In genomic region chr1:54052934-54053744, GRCh38 we compare ENCODE assay signal across 8 cellular contexts. TPM values are rescaled to one million over a fixed set of nuclear protein-coding genes. Genes with fewer than 3 reads are reported as not detected.
DNase-seq lines count a peak whose midpoint lies in the region; ATAC-seq and TF ChIP-seq lines count a peak whose summit lies in the region.

TSS of gene TCEANC2 (plus strand) at chr1:54053608. CDS start at chr1:54054423, 815 bp downstream.
TSS of gene TMEM59 (minus strand) at chr1:54053204. CDS start at chr1:54053188, 16 bp downstream.

- H3K27ac ChIP-seq in BLaER1 (peak within 1 kb of the TSS; percentile 85), colonic mucosa (peak within 1 kb of the TSS; percentile 96)

- H3K4me1 ChIP-seq in BLaER1, result peaks cover 33% of the 10 kb centered on the region
- H3K4me1 ChIP-seq in colonic mucosa, result peaks cover 19% of the 10 kb centered on the region

- intact Hi-C loops in colonic mucosa (cut with DNase I), result no loop called here
- intact Hi-C loops in left colon (cut with DNase I, micrococcal nuclease), result no loop called here

- H3K4me3 ChIP-seq in BLaER1 (peak within 1 kb of the TSS; percentile 89), colonic mucosa (peak within 1 kb of the TSS; percentile 71)

- ATAC-seq in GM19324 (IDR thresholded peaks at IDR 0.05; ENCODE audit: low FRiP score, unreplicated experiment), result peak; percentile 92
- ATAC-seq in HG03460 (IDR thresholded peaks at IDR 0.05; ENCODE audit: unreplicated experiment), result peak; percentile 89
- ATAC-seq in left colon, result peak; percentile 84

- peaks cover 31% of the 10 kb centered on the region for H4K20me1 ChIP-seq in BLaER1

- peak within 1 kb of the TSS; percentile 91 for H3K4me2 ChIP-seq in BLaER1

- peak within 1 kb of the TSS; percentile 85 for H3K9ac ChIP-seq in BLaER1
- H3K9ac ChIP-seq in colonic mucosa (ENCODE audit: low read depth in 2 of 2, low read length in 2 of 2), result peak within 1 kb of the TSS; percentile 92 to 95

- H3K9me3 ChIP-seq in BLaER1 (no peaks in the 10 kb centered on the region), colonic mucosa (no peaks in the 10 kb centered on the region)

- no peak for TF ChIP-seq CTCF in colonic mucosa (IDR thresholded peaks at IDR 0.05)

- peak; percentile 98 to 99 for DNase-seq in NCI-H526 (lab: John Stamatoyannopoulos, UW)
- peak; percentile 98 for DNase-seq in activated CD4-positive, alpha-beta T cell treated with anti-CD3 and anti-CD28 coated beads for 48 hours
- DNase-seq in colonic mucosa, result peak; percentile 99
- peak; percentile 98 to 99 for DNase-seq in left colon
- DNase-seq in stimulated activated CD4-positive, alpha-beta T cell treated with anti-CD3 and anti-CD28 coated beads, Interleukin-1b, Interleukin-23, amount 100 ng/mL, for 48 hours, result peak; percentile 99

- H3K27me3 ChIP-seq in BLaER1, result no peaks in the 10 kb centered on the region; the same call in 1 of the 2 replicates
- H3K27me3 ChIP-seq in colonic mucosa, result no peaks in the 10 kb centered on the region

- H3K36me3 ChIP-seq in BLaER1 (peaks cover 26% of the 10 kb centered on the region), colonic mucosa (no peaks in the 10 kb centered on the region)

RNA-seq across cellular contexts. Expression of gene TCEANC2, which starts in this region (rescaled TPM):
- 1 to 10 TPM; 4.4 to 5.9 TPM for total RNA-seq in colonic mucosa
- total RNA-seq in left colon, result 1 to 10 TPM; 3.4 to 4.4 TPM

RNA-seq across cellular contexts. Expression of gene TMEM59, which starts in this region (rescaled TPM):
- 100 to 1,000 TPM; 470 to 887 TPM for total RNA-seq in colonic mucosa
- 1,000 to 10,000 TPM in 1 of 2 donors, 100 to 1,000 TPM in 1; 782 to 1,105 TPM for total RNA-seq in left colon

Comparison
In these comparisons a context has a peak if more than half of its experiments do, and no peak if none do; other contexts are left out.
1. Peak in every context shown above with its lines: DNase-seq, ATAC-seq, H3K4me3 ChIP-seq and H3K27ac ChIP-seq.